In genomic region chr15:92903588-92903955, GRCh38 we compare ENCODE assay signal across 7 cellular contexts. TPM values are rescaled to one million over a fixed set of nuclear protein-coding genes. Genes with fewer than 3 reads are reported as not detected.
DNase-seq lines count a peak whose midpoint lies in the region; ATAC-seq and TF ChIP-seq lines count a peak whose summit lies in the region.

No MANE protein-coding gene starts in this region.

- H2AFZ ChIP-seq in H9 (ENCODE audit: low read length) = no peak overlapping the region

- H3K79me2 ChIP-seq in H9 (ENCODE audit: insufficient read depth, low read length) = peaks cover 43% of the 10 kb centered on the region; the same call in 1 of the 2 replicates

- H4K20me1 ChIP-seq in H9 (ENCODE audit: control insufficient read depth, insufficient read depth, insufficient read length) = no peaks in the 10 kb centered on the region

- CTCF ChIA-PET in T-cell (lab: Charles Lee) = interaction anchor here in 1 of 2 donors (0.6 to 2.0 kb wide), 6 partner anchors 11 to 106 kb away, joined by 3 to 11 read pairs (median 6); no protein-coding TSS in a partner anchor

- H3K4me1 Mint-ChIP-seq in H9 (peaks cover 49 to 51% of the 10 kb centered on the region in 2 experiments), T-cell (peaks cover 62 to 82% (median 68%) of the 10 kb centered on the region in 3 donors)

- H4K8ac ChIP-seq in H9 (replicated peaks; ENCODE audit: insufficient read length, low read depth, low read length) = no peak overlapping the region

- peak overlapping the region; percentile 39 for H4K5ac ChIP-seq in H9 (ENCODE audit: insufficient read length, low read depth, low read length)

- no peak for ATAC-seq in T-cell (replicated peaks in 1 of 4)
- no peak for ATAC-seq in GM21390 (IDR thresholded peaks at IDR 0.05; ENCODE audit: unreplicated experiment)
- no peak for ATAC-seq in HG02870 (IDR thresholded peaks at IDR 0.05; ENCODE audit: unreplicated experiment)

- no peaks in the 10 kb centered on the region for H3K27me3 ChIP-seq in H9 (ENCODE audit: insufficient read depth, low read length)
- H3K27me3 ChIP-seq in skeletal muscle tissue (ENCODE audit: control insufficient read depth in 3 of 3, insufficient read depth in 3 of 3, low read length in 3 of 3) = no peaks in the 10 kb centered on the region

- H3K79me1 ChIP-seq in H9 (ENCODE audit: insufficient read depth, low read depth, low read length, poor library complexity, severe bottlenecking) = no peaks in the 10 kb centered on the region

- peak overlapping the region; percentile 36 for H3K18ac ChIP-seq in H9 (ENCODE audit: insufficient read length, low read depth, low read length)

- H2BK20ac ChIP-seq in H9 (ENCODE audit: low read depth, low read length, poor library complexity, severe bottlenecking) = no peak overlapping the region

- H3K4me3 Mint-ChIP-seq in H9 = peak overlapping the region; percentile 93 to 97
- H3K4me3 Mint-ChIP-seq in T-cell = peak overlapping the region; percentile 93 to 99 (median 99)

- H3K36me3 Mint-ChIP-seq in H9 (ENCODE audit: insufficient read depth in 1 of 3, low read depth in 3 of 3) (peaks cover 20 to 49% (median 44%) of the 10 kb centered on the region in 3 experiments), T-cell (peaks cover 37% of the 10 kb centered on the region)

- H3K27ac Mint-ChIP-seq in H9 = peak overlapping the region; percentile 100
- H3K27ac Mint-ChIP-seq in T-cell = peak overlapping the region; percentile 100

- H3K4me2 ChIP-seq in H9 (ENCODE audit: insufficient read depth, insufficient read length, low read length) = peak overlapping the region; percentile 71

- H3T11ph ChIP-seq in H9 (ENCODE audit: low read length) = no peak overlapping the region

- H3K14ac ChIP-seq in H9 (ENCODE audit: insufficient read depth, low read length) = peak overlapping the region; percentile 85; the same call in 1 of the 2 replicates

- H3K4ac ChIP-seq in H9 (ENCODE audit: low read depth, low read length) = no peak overlapping the region; the same call in 1 of the 2 replicates

- no peaks in the 10 kb centered on the region for H3K27me3 Mint-ChIP-seq in H9 (ENCODE audit: low read depth)
- no peaks in the 10 kb centered on the region for H3K27me3 Mint-ChIP-seq in T-cell

- H3K9me3 Mint-ChIP-seq in H9 = no peaks in the 10 kb centered on the region; a peak in 1 of 5 replicates
- peaks cover 0 to 7% (median 7%) of the 10 kb centered on the region in 3 donors for H3K9me3 Mint-ChIP-seq in T-cell

- H3K9ac ChIP-seq in H9 (ENCODE audit: extremely low read depth, insufficient read length, low read length) (peak overlapping the region; percentile 92), skeletal muscle tissue (ENCODE audit: low read depth in 1 of 3, low read length in 3 of 3) (peak overlapping the region; percentile 87 to 98 (median 93))

- H2BK5ac ChIP-seq in H9 (ENCODE audit: insufficient read length, low read length) = peak overlapping the region; percentile 79

- H3K9me3 ChIP-seq in H9 (ENCODE audit: control insufficient read depth, low read depth, low read length) = no peaks in the 10 kb centered on the region
- H3K9me3 ChIP-seq in skeletal muscle tissue (ENCODE audit: control insufficient read depth in 3 of 3, low read length in 3 of 3) = no peaks in the 10 kb centered on the region

- no peak overlapping the region for H2BK15ac ChIP-seq in H9 (ENCODE audit: low read depth, low read length)

- H2BK120ac ChIP-seq in H9 (ENCODE audit: low read depth, low read length, poor library complexity, severe bottlenecking) = no peak overlapping the region

- TF ChIP-seq CTCF in H9 (conservative IDR thresholded peaks at IDR 0.05) = no peak
- no peak for TF ChIP-seq CTCF in fibroblast of villous mesenchyme (IDR thresholded peaks at IDR 0.05; ENCODE audit: insufficient read depth, low read depth, low read length)

- WGBS in H9 (ENCODE audit: extremely low coverage, insufficient read length, low lambda C conversion rate) = no CpG with 5 or more reads among the region's 8 CpGs

- H4K91ac ChIP-seq in H9 (ENCODE audit: insufficient read length, low read depth, low read length) = no peak overlapping the region

- H3K23me2 ChIP-seq in H9 (ENCODE audit: insufficient read length, low read depth, low read length, poor library complexity, severe bottlenecking) = peaks cover 12% of the 10 kb centered on the region

- no peaks in the 10 kb centered on the region for H3K36me3 ChIP-seq in skeletal muscle tissue (ENCODE audit: control insufficient read depth in 3 of 3, insufficient read depth in 3 of 3, low read length in 3 of 3)

- H2AK5ac ChIP-seq in H9 (ENCODE audit: insufficient read length, low read length) = no peak overlapping the region

- peak overlapping the region; percentile 92 for H3K27ac ChIP-seq in H9 (ENCODE audit: insufficient read length, low read depth, low read length)
- peak overlapping the region; percentile 98 for H3K27ac ChIP-seq in skeletal muscle tissue (ENCODE audit: low read depth, low read length)

- no peak overlapping the region for H2BK12ac ChIP-seq in H9 (ENCODE audit: insufficient read length, low read depth, low read length)

- no peak overlapping the region for H3K23ac ChIP-seq in H9 (ENCODE audit: insufficient read length, low read depth, low read length)

- peak overlapping the region; percentile 68 for H3K4me3 ChIP-seq in fibroblast of villous mesenchyme (ENCODE audit: low read depth, low read length)
- peak overlapping the region; percentile 75 to 90 (median 75) for H3K4me3 ChIP-seq in skeletal muscle tissue (ENCODE audit: low read length in 3 of 3)

- peak overlapping the region; percentile 12 for H3K56ac ChIP-seq in H9 (ENCODE audit: insufficient read length, low read depth, low read length)

- 0 out of 2 replicates have a peak, but pooled peaks cover 2% of the 10 kb centered on the region for H3K4me1 ChIP-seq in H9 (ENCODE audit: insufficient read depth, low read length)
- peaks cover 17 to 57% (median 26%) of the 10 kb centered on the region in 3 donors for H3K4me1 ChIP-seq in skeletal muscle tissue (ENCODE audit: control insufficient read depth in 3 of 3, insufficient read depth in 3 of 3, low read length in 3 of 3)

- POLR2A ChIA-PET in T-cell (lab: Charles Lee) = interaction anchor here (0.5 to 11.6 kb wide), 10 partner anchors 12 to 88 kb away, joined by 3 to 372 read pairs (median 4); no protein-coding TSS in a partner anchor

- no peak for DNase-seq in H9
- no peak for DNase-seq in T-cell
- DNase-seq in fibroblast of villous mesenchyme (ENCODE audit: low read depth) = no peak
- DNase-seq in stimulated activated CD4-positive, alpha-beta T cell treated with anti-CD3 and anti-CD28 coated beads, Interleukin-4, amount 100 ng/mL, for 24 hours = no peak

RNA-seq across cellular contexts. Expression of gene CHD2, which starts 3.4 kb away (rescaled TPM):
- total RNA-seq in H9 (2021) (56.7 and 63.3 TPM in 2 replicates), T-cell (100 to 1,000 TPM; 231 to 506 (median 266) TPM), fibroblast of villous mesenchyme (85.7 and 102 TPM in 2 replicates), skeletal muscle tissue (105 TPM)
